In genomic region chr20:2507875-2508630, GRCh38 we compare ENCODE assay signal across 8 cellular contexts. TPM values are rescaled to one million over a fixed set of nuclear protein-coding genes. Genes with fewer than 3 reads are reported as not detected.
DNase-seq lines count a peak whose midpoint lies in the region; ATAC-seq and TF ChIP-seq lines count a peak whose summit lies in the region.

No MANE protein-coding gene starts in this region.

- peak overlapping the region; percentile 94 for H3K27ac Mint-ChIP-seq in activated CD4-positive, alpha-beta memory T cell treated with anti-CD3 and anti-CD28 coated beads for 36 hours

- TF ChIP-seq POLR2A in heart left ventricle (IDR thresholded peaks at IDR 0.05) = no peak

- H3K36me3 Mint-ChIP-seq in activated CD4-positive, alpha-beta memory T cell treated with anti-CD3 and anti-CD28 coated beads for 36 hours = peaks cover 1% of the 10 kb centered on the region

- no peak for DNase-seq in GM12864 (ENCODE audit: low read depth)
- no peak for DNase-seq in activated CD4-positive, alpha-beta memory T cell treated with anti-CD3 and anti-CD28 coated beads for 36 hours
- DNase-seq in heart left ventricle = peak in 2 of 5 donors; percentile 30 to 46
- no peak for DNase-seq in retinal pigment epithelial cell (ENCODE audit: low read depth)
- DNase-seq in HT-29 (ENCODE audit: low spot score) = no peak
- DNase-seq in MV-4-11 (lab: John Stamatoyannopoulos, UW) = no peak

- peaks cover 7% of the 10 kb centered on the region for H3K27me3 Mint-ChIP-seq in activated CD4-positive, alpha-beta memory T cell treated with anti-CD3 and anti-CD28 coated beads for 36 hours

- peak overlapping the region; percentile 87 for H3K4me3 ChIP-seq in GM12864 (ENCODE audit: low read depth, low read length)
- peak overlapping the region; percentile 55 to 89 (median 76) for H3K4me3 ChIP-seq in heart left ventricle
- peak overlapping the region; percentile 92 for H3K4me3 ChIP-seq in retinal pigment epithelial cell (ENCODE audit: low read length)

- peak overlapping the region in 11 of 12 donors; percentile 85 to 95 (median 89) for H3K27ac ChIP-seq in heart left ventricle

- intact Hi-C loops in activated CD4-positive, alpha-beta memory T cell treated with anti-CD3 and anti-CD28 coated beads for 36 hours (cut with micrococcal nuclease) = loop anchor here (5.0 kb wide), 1 partner anchor 144 kb away; the partner anchor contains the start of gene NOP56
- intact Hi-C loops in heart left ventricle (cut with DNase I) = loop anchor here in 4 of 10 donors (2.0 to 5.0 kb wide), 3 partner anchors 17 to 37 kb away; partner anchors contain the start of gene SNRPB (in 4 of the 4)

- peaks cover 17% of the 10 kb centered on the region for H3K4me1 Mint-ChIP-seq in activated CD4-positive, alpha-beta memory T cell treated with anti-CD3 and anti-CD28 coated beads for 36 hours (ENCODE audit: low read depth)

- no peaks in the 10 kb centered on the region for H3K9me3 Mint-ChIP-seq in activated CD4-positive, alpha-beta memory T cell treated with anti-CD3 and anti-CD28 coated beads for 36 hours

- no peaks in the 10 kb centered on the region for H3K9me3 ChIP-seq in heart left ventricle

- no peaks in the 10 kb centered on the region for H3K36me3 ChIP-seq in heart left ventricle

- peak; percentile 7 for ATAC-seq in HG03097 (IDR thresholded peaks at IDR 0.05; ENCODE audit: low FRiP score, unreplicated experiment)
- peak; percentile 16 to 46 (median 40) for ATAC-seq in heart left ventricle
- ATAC-seq in HG03442 (IDR thresholded peaks at IDR 0.05; ENCODE audit: unreplicated experiment) = no peak

- CTCF ChIA-PET in activated CD4-positive, alpha-beta memory T cell treated with anti-CD3 and anti-CD28 coated beads for 36 hours (lab: Charles Lee) = interaction anchor here (1.1 to 9.3 kb wide), 2 partner anchors 14 to 37 kb away, joined by 6 to 134 read pairs; partner anchors contain the start of gene SNRPB

- H3K27me3 ChIP-seq in heart left ventricle = no peaks in the 10 kb centered on the region

- POLR2A ChIA-PET in activated CD4-positive, alpha-beta memory T cell treated with anti-CD3 and anti-CD28 coated beads for 36 hours (lab: Charles Lee) = interaction anchor here (1.8 kb wide), 1 partner anchor 38 kb away, joined by 10 read pairs; the partner anchor contains the start of gene SNRPB

- peaks cover 0 to 18% (median 15%) of the 10 kb centered on the region in 12 donors for H3K4me1 ChIP-seq in heart left ventricle

- 7 to 21% (median 13%) methylated on average over 10 to 22 of the region's 22 CpGs for WGBS in heart left ventricle, 4 donors

- TF ChIP-seq CTCF in GM12864 (IDR thresholded peaks at IDR 0.05; ENCODE audit: low read depth, low read length, missing control alignments) (no peak), heart left ventricle (IDR thresholded peaks at IDR 0.05) (no peak), retinal pigment epithelial cell (conservative IDR thresholded peaks at IDR 0.05; ENCODE audit: low read depth, low read length) (no peak)

- peak overlapping the region; percentile 100 for H3K4me3 Mint-ChIP-seq in activated CD4-positive, alpha-beta memory T cell treated with anti-CD3 and anti-CD28 coated beads for 36 hours

RNA-seq across cellular contexts. Expression of gene ZNF343, which starts 0.7 kb away (rescaled TPM):
- total RNA-seq in activated CD4-positive, alpha-beta memory T cell treated with anti-CD3 and anti-CD28 coated beads for 36 hours = 1 to 10 TPM; 6.8 to 6.9 TPM
- 1 to 10 TPM; 4.2 to 8.6 (median 5.4) TPM for total RNA-seq in heart left ventricle
- 1 to 10 TPM; 2.6 to 5.6 TPM for polyA plus RNA-seq in heart left ventricle
- total RNA-seq in HT-29 (2014; rRNA removed; shearing (Covaris generic)) = 1.2 and 5.0 TPM in 2 replicates

RNA-seq across cellular contexts. Expression of gene TMC2, which starts 28.3 kb away (rescaled TPM):
- not detected for total RNA-seq in activated CD4-positive, alpha-beta memory T cell treated with anti-CD3 and anti-CD28 coated beads for 36 hours
- not detected for total RNA-seq in heart left ventricle
- polyA plus RNA-seq in heart left ventricle = not detected
- total RNA-seq in HT-29 (2014; rRNA removed; shearing (Covaris generic)) = not detected in 2 replicates

RNA-seq across cellular contexts. Expression of gene SNRPB, which starts 37.5 kb away (rescaled TPM):
- total RNA-seq in activated CD4-positive, alpha-beta memory T cell treated with anti-CD3 and anti-CD28 coated beads for 36 hours = 100 to 1,000 TPM; 452 TPM
- 100 to 1,000 TPM in 2 of 9 donors, 10 to 100 TPM in 7; 36.8 to 132 (median 75.5) TPM for total RNA-seq in heart left ventricle
- polyA plus RNA-seq in heart left ventricle = 100 to 1,000 TPM in 1 of 2 donors, 10 to 100 TPM in 1; 77.4 to 290 TPM
- 649 and 692 TPM in 2 replicates for total RNA-seq in HT-29 (2014; rRNA removed; shearing (Covaris generic))
